16 cellular contexts compared by ENCODE assay signal in the genomic region with DNA sequence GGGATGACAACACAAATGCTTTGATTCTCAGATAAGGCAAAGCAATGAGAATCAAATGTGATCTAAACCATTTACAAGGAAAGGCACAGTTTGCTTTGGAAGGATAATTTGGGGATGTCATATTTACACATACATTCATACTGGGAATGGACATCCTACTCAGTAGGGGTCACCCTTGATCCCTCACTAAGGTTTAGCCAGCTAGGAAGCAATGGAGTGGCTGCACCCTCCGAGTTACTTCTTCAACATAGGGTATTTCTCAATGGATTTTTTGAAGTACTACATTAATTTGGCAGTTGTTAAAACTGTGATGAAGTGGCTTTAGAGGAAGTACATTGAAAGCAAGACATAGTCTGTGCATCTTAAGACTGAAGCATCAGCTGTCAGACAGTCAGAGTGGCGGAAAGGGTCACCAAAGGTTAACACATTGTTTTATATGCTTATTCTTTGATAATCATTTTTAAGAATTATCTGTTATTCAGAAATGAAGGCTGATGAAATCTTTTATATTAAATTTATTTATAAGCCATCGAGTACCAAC. TPM values are rescaled to one million over a fixed set of nuclear protein-coding genes. Genes with fewer than 3 reads are reported as not detected.
A peak's percentile ranks its signal among the peaks of the same experiment; 100 is the strongest.
DNase-seq lines count a peak whose midpoint lies in the region; ATAC-seq and TF ChIP-seq lines count a peak whose summit lies in the region.
"Had no signal": no experiment of that assay in that cellular context is flagged by ENCODE, and none has a peak within 500 bp of the region (broad histone marks: within the 10 kb centered on the region; RNA-seq: fewer than 3 reads in every experiment).

No MANE protein-coding gene starts in this region.

- H3K27me3 ChIP-seq in heart right ventricle (no peaks in the 10 kb centered on the region), right atrium auricular region (no peaks in the 10 kb centered on the region), gastrocnemius medialis (no peaks in the 10 kb centered on the region), BE2C (no peaks in the 10 kb centered on the region)
- H3K27me3 ChIP-seq: tibial artery had no signal

- in situ Hi-C loops in gastrocnemius medialis (cut with MboI; ENCODE audit: low sequenced_read_pairs in 4 of 4) = no loop called here

- intact Hi-C loops in heart right ventricle (cut with DNase I) (loop anchor here in 1 of 10 donors (10.0 kb wide), 1 partner anchor 88 kb away; no protein-coding TSS in a partner anchor), gastrocnemius medialis (cut with DNase I; ENCODE audit: low total_unique reads) (no loop called here)

- peak in 5 of 9 donors; percentile 6 to 33 (median 22) for TF ChIP-seq CTCF in heart right ventricle (IDR thresholded peaks at IDR 0.05)
- TF ChIP-seq CTCF in right atrium auricular region (IDR thresholded peaks at IDR 0.05) = peak in 1 of 2 donors; percentile 14
- peak; percentile 8 for TF ChIP-seq CTCF in fibroblast of mammary gland (conservative IDR thresholded peaks at IDR 0.05; ENCODE audit: control insufficient read depth, insufficient read depth, low read depth, low read length)
- no peak for TF ChIP-seq CTCF in gastrocnemius medialis (IDR thresholded peaks at IDR 0.05 in 4 of 5, conservative IDR thresholded peaks at IDR 0.05 in 1 of 5)
- no peak for TF ChIP-seq CTCF in BE2C (IDR thresholded peaks at IDR 0.05; ENCODE audit: low read depth, low read length)

- H3K36me3 ChIP-seq in heart right ventricle (no peaks in the 10 kb centered on the region), right atrium auricular region (no peaks in the 10 kb centered on the region), gastrocnemius medialis (no peaks in the 10 kb centered on the region), BE2C (no peaks in the 10 kb centered on the region)
- H3K36me3 ChIP-seq: tibial artery had no signal

- DNase-seq in heart right ventricle (no peak), right atrium auricular region (ENCODE audit: low spot score) (no peak), NOMO-1 treated with dmso at 0.1 percent for 144 hours (lab: John Stamatoyannopoulos, UW; ENCODE audit: unreplicated experiment) (peak; percentile 52), fibroblast of mammary gland (ENCODE audit: low read depth) (peak; percentile 27), gastrocnemius medialis (no peak), BE2C (no peak)
- DNase-seq: activated naive CD8-positive, alpha-beta T cell treated with anti-CD3 and anti-CD28 coated beads, Interleukin-2, amount 50 U/mL, for 24 hours; activated T-cell treated with anti-CD3 and anti-CD28 coated beads, Interleukin-2, amount 50 U/mL, for 4 hours; caudate nucleus; endodermal cell; stimulated activated CD4-positive, alpha-beta T cell treated with anti-CD3 and anti-CD28 coated beads, Interleukin-4, amount 100 ng/mL, for 24 hours; tibial artery had no signal

- H3K27ac ChIP-seq in heart right ventricle (peak overlapping the region in 1 of 10 donors; percentile 24), right atrium auricular region (no peak overlapping the region), gastrocnemius medialis (no peak overlapping the region)
- H3K27ac ChIP-seq: tibial artery had no signal

- H3K4me1 ChIP-seq in heart right ventricle (peaks cover 0 to 36% (median 0%) of the 10 kb centered on the region in 9 donors), right atrium auricular region (no peaks in the 10 kb centered on the region), gastrocnemius medialis (no peaks in the 10 kb centered on the region), BE2C (no peaks in the 10 kb centered on the region)
- H3K4me1 ChIP-seq: tibial artery had no signal

- ATAC-seq in heart right ventricle (no peak), gastrocnemius medialis (no peak), HG02642 (IDR thresholded peaks at IDR 0.05; ENCODE audit: poor library complexity, unreplicated experiment) (no peak), HG03565 (IDR thresholded peaks at IDR 0.05; ENCODE audit: unreplicated experiment) (no peak)
- ATAC-seq: activated T-cell treated with anti-CD3 and anti-CD28 coated beads, Interleukin-2, amount 50 U/mL, for 4 hours; GM23338 had no signal

- TF ChIP-seq POLR2A in gastrocnemius medialis (IDR thresholded peaks at IDR 0.05) = no peak

- H3K4me3 ChIP-seq in heart right ventricle (no peak overlapping the region), right atrium auricular region (no peak overlapping the region), fibroblast of mammary gland (ENCODE audit: control insufficient read depth, low read depth, low read length) (no peak overlapping the region), gastrocnemius medialis (no peak overlapping the region), BE2C (ENCODE audit: low read depth, low read length) (no peak overlapping the region)
- H3K4me3 ChIP-seq: GM23338, tibial artery had no signal

- 86 to 90% methylated on average over 3 of the region's 3 CpGs for WGBS in heart right ventricle, 2 donors

- no peaks in the 10 kb centered on the region for H3K9me3 ChIP-seq in heart right ventricle
- H3K9me3 ChIP-seq in right atrium auricular region = no peaks in the 10 kb centered on the region
- H3K9me3 ChIP-seq in gastrocnemius medialis = no peaks in the 10 kb centered on the region
- H3K9me3 ChIP-seq in BE2C = no peaks in the 10 kb centered on the region
- H3K9me3 ChIP-seq: Caco-2, tibial artery had no signal

RNA-seq across cellular contexts. Expression of a gene that starts 22.0 kb away (rescaled TPM):
- total RNA-seq in heart right ventricle (100 to 1,000 TPM; 172 to 256 (median 216) TPM), right atrium auricular region (100 to 1,000 TPM; 109 TPM), gastrocnemius medialis (10 to 100 TPM; 50.9 to 91.5 (median 65.3) TPM)
- polyA plus RNA-seq in heart right ventricle = 100 to 1,000 TPM in 1 of 2 donors, 10 to 100 TPM in 1; 75.8 to 602 TPM
- polyA plus RNA-seq in BE2C (2012; ENCODE audit: insufficient read depth, insufficient read length, low read depth) = 98.5 TPM

Comparison
In these comparisons a context has a peak if more than half of its experiments do, and no peak if none do; other contexts are left out.
1. DNase-seq: peak in NOMO-1 treated with dmso at 0.1 percent for 144 hours (single experiment) and fibroblast of mammary gland (single experiment); none in heart right ventricle (0 of 2), right atrium auricular region (single experiment), gastrocnemius medialis (0 of 2) and BE2C (single experiment).
2. CTCF ChIP-seq: peak in heart right ventricle (5 of 9) and fibroblast of mammary gland (single experiment); none in gastrocnemius medialis (0 of 5) and BE2C (single experiment).